11 cellular contexts compared by ENCODE assay signal in genomic region chr1:9279172-9279840, GRCh38. TPM values are rescaled to one million over a fixed set of nuclear protein-coding genes. Genes with fewer than 3 reads are reported as not detected.
A peak's percentile ranks its signal among the peaks of the same experiment; 100 is the strongest.
DNase-seq lines count a peak whose midpoint lies in the region; ATAC-seq and TF ChIP-seq lines count a peak whose summit lies in the region.
"Had no signal": no experiment of that assay in that cellular context is flagged by ENCODE, and none has a peak within 500 bp of the region (broad histone marks: within the 10 kb centered on the region; RNA-seq: fewer than 3 reads in every experiment).

No MANE protein-coding gene starts in this region.

- POLR2A ChIA-PET in AG04450 (lab: Yijun Ruan, JAX) = interaction anchor here (0.7 kb wide), 1 partner anchor 12 kb away, joined by 4 read pairs; no protein-coding TSS in a partner anchor

- peaks cover 64% of the 10 kb centered on the region for H3K4me1 Mint-ChIP-seq in nephron progenitor cell

- peaks cover 6% of the 10 kb centered on the region for H3K27me3 Mint-ChIP-seq in nephron progenitor cell (ENCODE audit: low read depth, poor library complexity)

- peak overlapping the region; percentile 30 for H3K27ac Mint-ChIP-seq in nephron progenitor cell

- no peak for ATAC-seq in HG03469 (IDR thresholded peaks at IDR 0.05; ENCODE audit: unreplicated experiment)
- no peak for ATAC-seq in GM21825 (IDR thresholded peaks at IDR 0.05; ENCODE audit: unreplicated experiment)

- H3K36me3 ChIP-seq in HUES48 (ENCODE audit: control insufficient read depth, insufficient read depth, low read length) = no peaks in the 10 kb centered on the region
- H3K36me3 ChIP-seq in ascending aorta = no peaks in the 10 kb centered on the region
- H3K36me3 ChIP-seq: adrenal gland had no signal

- H3K27ac ChIP-seq in AG04450 (ENCODE audit: low read depth, low read length) (peak overlapping the region; percentile 40), HUES48 (ENCODE audit: low read depth, low read length) (peak overlapping the region; percentile 0), ascending aorta (peak overlapping the region; percentile 58 to 72)

- TF ChIP-seq CTCF in AG04450 (IDR thresholded peaks at IDR 0.05; ENCODE audit: low read depth, low read length) (no peak), ascending aorta (IDR thresholded peaks at IDR 0.05) (no peak), nephron progenitor cell (IDR thresholded peaks at IDR 0.05) (no peak)

- H3K4me1 ChIP-seq in HUES48 (ENCODE audit: control insufficient read depth, insufficient read depth, low read length) (peaks cover 7% of the 10 kb centered on the region; the same call in 1 of the 2 replicates), ascending aorta (peaks cover 15 to 20% of the 10 kb centered on the region in 2 donors)

- H3K9me3 Mint-ChIP-seq in nephron progenitor cell = peaks cover 8% of the 10 kb centered on the region

- DNase-seq in AG04450 (ENCODE audit: low read depth, low spot score) = no peak
- DNase-seq in ascending aorta (ENCODE audit: low spot score in 2 of 2) = no peak
- DNase-seq in nephron progenitor cell = no peak
- no peak for DNase-seq in putamen (ENCODE audit: low spot score)
- DNase-seq in amygdala (lab: John Stamatoyannopoulos, UW) = no peak
- DNase-seq: NCI-H524, SIG-M5 had no signal

- H3K4me3 ChIP-seq in AG04450 (ENCODE audit: low read depth, low read length) (no peak overlapping the region), HUES48 (ENCODE audit: low read depth, low read length) (no peak overlapping the region), ascending aorta (no peak overlapping the region)
- H3K4me3 ChIP-seq: adrenal gland had no signal

- CTCF ChIA-PET in AG04450 (lab: Charles Lee) = interaction anchor here (1.0 to 1.6 kb wide), 2 partner anchors 12 to 13 kb away, joined by 3 to 4 read pairs; no protein-coding TSS in a partner anchor

- peak overlapping the region; percentile 76 for H3K4me3 Mint-ChIP-seq in nephron progenitor cell

- peaks cover 3% of the 10 kb centered on the region for H3K36me3 Mint-ChIP-seq in nephron progenitor cell (ENCODE audit: low read depth)

- no peaks in the 10 kb centered on the region for H3K27me3 ChIP-seq in AG04450 (ENCODE audit: control insufficient read depth, insufficient read depth, low read length)
- no peaks in the 10 kb centered on the region for H3K27me3 ChIP-seq in HUES48 (ENCODE audit: control insufficient read depth, insufficient read depth, low read length)
- H3K27me3 ChIP-seq in ascending aorta = no peaks in the 10 kb centered on the region
- H3K27me3 ChIP-seq: adrenal gland had no signal

- intact Hi-C loops in ascending aorta (cut with DNase I) = no loop called here

- no peak overlapping the region for H3K9ac ChIP-seq in HUES48 (ENCODE audit: low read depth, low read length)

- H3K9me3 ChIP-seq in AG04450 (ENCODE audit: control insufficient read depth, insufficient read depth, low read length) (peaks cover 6% of the 10 kb centered on the region), HUES48 (ENCODE audit: control insufficient read depth, insufficient read depth, low read length) (no peaks in the 10 kb centered on the region), ascending aorta (no peaks in the 10 kb centered on the region)
- H3K9me3 ChIP-seq: adrenal gland had no signal

RNA-seq across cellular contexts. Expression of gene SPSB1, which starts 13.4 kb away (rescaled TPM):
- 19.4 and 20.3 TPM in 2 replicates for polyA plus RNA-seq in AG04450 (2011; rRNA removed)
- polyA minus RNA-seq in AG04450 (2011; rRNA and poly(A)+ RNA removed) = 37.1 and 41.0 TPM in 2 replicates
- total RNA-seq in ascending aorta = 64.9 TPM

RNA-seq across cellular contexts. Expression of gene H6PD, which starts 44.7 kb away (rescaled TPM):
- 18.3 and 22.9 TPM in 2 replicates for polyA plus RNA-seq in AG04450 (2011; rRNA removed)
- 23.6 and 26.7 TPM in 2 replicates for polyA minus RNA-seq in AG04450 (2011; rRNA and poly(A)+ RNA removed)
- 56.8 TPM for total RNA-seq in ascending aorta

Comparison
In these comparisons a context has a peak if more than half of its experiments do, and no peak if none do; other contexts are left out.
1. H3K27ac ChIP-seq: peak in every context shown above with its lines; median percentile 65 in ascending aorta; 40 in AG04450; 0 in HUES48.